1 cellular context compared by ENCODE assay signal in genomic region chr7:110607050-110607862, GRCh38.
TF ChIP-seq lines count a peak whose summit lies in the region.

No MANE protein-coding gene starts in this region.

TF ChIP-seq in H1, 55 proteins besides CTCF, POLR2A, EP300 and RAD21:
- TF ChIP-seq TAF1 (IDR thresholded peaks at IDR 0.05; ENCODE audit: low read depth, low read length) (no peak), PHF8 (conservative IDR thresholded peaks at IDR 0.05; ENCODE audit: low read depth, low read length) (no peak), KDM1A (IDR thresholded peaks at IDR 0.05; ENCODE audit: borderline replicate concordance, low read length) (no peak), BACH1 (IDR thresholded peaks at IDR 0.05; ENCODE audit: low read length) (no peak), SRF (IDR thresholded peaks at IDR 0.05; ENCODE audit: low read depth, low read length) (no peak), KDM4A (IDR thresholded peaks at IDR 0.05; ENCODE audit: low read depth, low read length, severe bottlenecking) (no peak), BRCA1 (IDR thresholded peaks at IDR 0.05; ENCODE audit: low read depth, low read length) (no peak), SP2 (IDR thresholded peaks at IDR 0.05; ENCODE audit: low read length) (no peak), EZH2 (IDR thresholded peaks at IDR 0.05; ENCODE audit: low read depth, low read length, severe bottlenecking) (no peak), YY1 (IDR thresholded peaks at IDR 0.05; ENCODE audit: low read depth, low read length) (no peak), RXRA (IDR thresholded peaks at IDR 0.05; ENCODE audit: insufficient read depth, low read depth, low read length) (no peak), POLR2AphosphoS5 (IDR thresholded peaks at IDR 0.05; ENCODE audit: low read depth, low read length) (no peak), TBP (IDR thresholded peaks at IDR 0.05; ENCODE audit: low read depth, low read length) (no peak), NRF1 (IDR thresholded peaks at IDR 0.05; ENCODE audit: low read depth, low read length) (no peak), NANOG (IDR thresholded peaks at IDR 0.05; ENCODE audit: insufficient read depth, low read depth, low read length, poor library complexity, severe bottlenecking) (no peak), EGR1 (IDR thresholded peaks at IDR 0.05; ENCODE audit: borderline replicate concordance, low read depth, low read length) (no peak), SIN3A (conservative IDR thresholded peaks at IDR 0.05 in 1 of 2, IDR thresholded peaks at IDR 0.05 in 1 of 2; ENCODE audit: low read depth in 1 of 2, low read length in 2 of 2) (no peak)
